14 cellular contexts compared by ENCODE assay signal in the genomic region with DNA sequence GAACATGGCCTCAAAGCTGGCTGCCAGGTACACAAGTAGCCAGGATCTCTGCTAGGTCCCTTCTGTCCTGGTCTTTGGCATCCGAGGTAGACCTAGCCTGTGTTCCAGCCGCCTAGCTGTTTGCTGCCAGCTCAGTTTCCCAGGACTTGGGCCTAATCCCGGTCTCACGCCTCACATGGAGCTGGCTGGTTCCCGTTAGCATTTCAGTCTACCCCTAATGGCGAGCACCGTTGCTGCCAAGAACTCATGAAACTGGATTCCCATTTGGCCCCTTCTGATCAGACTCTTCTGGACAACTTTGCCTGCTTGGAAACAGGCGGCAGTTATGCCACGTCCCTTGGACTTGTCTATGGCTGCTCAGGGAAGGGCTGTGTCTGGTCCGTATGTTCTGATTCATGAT. TPM values are rescaled to one million over a fixed set of nuclear protein-coding genes. Genes with fewer than 3 reads are reported as not detected.
DNase-seq lines count a peak whose midpoint lies in the region; ATAC-seq and TF ChIP-seq lines count a peak whose summit lies in the region.
"Had no signal": no experiment of that assay in that cellular context is flagged by ENCODE, and none has a peak within 500 bp of the region (broad histone marks: within the 10 kb centered on the region; RNA-seq: fewer than 3 reads in every experiment).

No MANE protein-coding gene starts in this region.

- no peaks in the 10 kb centered on the region for H3K4me1 ChIP-seq in osteoblast (ENCODE audit: insufficient read depth, low read length)

- no peak overlapping the region for H3K4me2 ChIP-seq in osteoblast (ENCODE audit: insufficient read depth, low read length)

- H2AFZ ChIP-seq in osteoblast (ENCODE audit: low read length) = no peak overlapping the region

- H3K4me3 ChIP-seq in osteoblast (ENCODE audit: insufficient read depth, low read length) = no peak overlapping the region

- H3K79me2 ChIP-seq in osteoblast (ENCODE audit: insufficient read depth, low read length) = no peaks in the 10 kb centered on the region

- H3K36me3 Mint-ChIP-seq in brain (no peaks in the 10 kb centered on the region), osteocyte (ENCODE audit: unreplicated experiment) (no peaks in the 10 kb centered on the region), glutamatergic neuron (ENCODE audit: unreplicated experiment) (no peaks in the 10 kb centered on the region)

- H3K36me3 ChIP-seq in osteoblast (ENCODE audit: insufficient read depth, low read length) = no peaks in the 10 kb centered on the region

- H3K27ac ChIP-seq in osteoblast (ENCODE audit: low read depth, low read length) = no peak overlapping the region

- H3K27me3 Mint-ChIP-seq in brain (peaks cover 3% of the 10 kb centered on the region), osteocyte (ENCODE audit: unreplicated experiment) (no peaks in the 10 kb centered on the region), glutamatergic neuron (ENCODE audit: unreplicated experiment) (peaks cover 2% of the 10 kb centered on the region)

- H3K9me3 ChIP-seq in osteoblast (ENCODE audit: low read depth, low read length) = no peaks in the 10 kb centered on the region

- TF ChIP-seq CTCF in brain (conservative IDR thresholded peaks at IDR 0.05) (no peak), osteocyte (IDR thresholded peaks at IDR 0.05) (no peak), glutamatergic neuron (IDR thresholded peaks at IDR 0.05; ENCODE audit: partially characterized antibody, unreplicated experiment) (no peak), osteoblast (IDR thresholded peaks at IDR 0.05; ENCODE audit: extremely low read depth, low read depth, low read length) (no peak)

- ATAC-seq in left cardiac atrium = peak; percentile 80 to 95
- ATAC-seq: Panc1 had no signal

- intact Hi-C loops in left cardiac atrium (cut with DNase I) = no loop called here

- H3K27ac Mint-ChIP-seq in brain = peak overlapping the region in 3 of 5 experiments; percentile 33 to 79 (median 78)
- no peak overlapping the region for H3K27ac Mint-ChIP-seq in osteocyte (ENCODE audit: unreplicated experiment)
- H3K27ac Mint-ChIP-seq in glutamatergic neuron (ENCODE audit: unreplicated experiment) = no peak overlapping the region

- H4K20me1 ChIP-seq in osteoblast (ENCODE audit: insufficient read depth, low read length) = no peaks in the 10 kb centered on the region

- peak; percentile 51 for DNase-seq in left cardiac atrium
- peak; percentile 69 for DNase-seq in osteocyte (ENCODE audit: extremely low spot score, unreplicated experiment)
- DNase-seq in germinal center (ENCODE audit: low spot score) = no peak
- no peak for DNase-seq in glutamatergic neuron
- DNase-seq in osteoblast (ENCODE audit: insufficient read length, low spot score, missing footprints) = no peak
- DNase-seq in activated T-cell treated with anti-CD3 and anti-CD28 coated beads for 4 hours = no peak
- DNase-seq: DMS 273 treated with DMSO at 0.1 percent for 48 hours, KG1, NCI-H1092 treated with DMSO at 0.1 percent for 48 hours, NCI-H187, NCI-H510A, SHP77 treated with DMSO at 0.1 percent for 48 hours had no signal

- H3K4me1 Mint-ChIP-seq in brain (peaks cover 51% of the 10 kb centered on the region), osteocyte (ENCODE audit: unreplicated experiment) (peaks cover 26% of the 10 kb centered on the region), glutamatergic neuron (ENCODE audit: low read depth, unreplicated experiment) (peaks cover 5% of the 10 kb centered on the region)

- peaks cover 21% of the 10 kb centered on the region for H3K27me3 ChIP-seq in osteoblast (ENCODE audit: insufficient read depth, low read length)

- H3K4me3 Mint-ChIP-seq in brain (peak overlapping the region in 1 of 5 experiments; percentile 58), osteocyte (ENCODE audit: unreplicated experiment) (no peak overlapping the region), glutamatergic neuron (ENCODE audit: unreplicated experiment) (no peak overlapping the region)

- H3K9me3 Mint-ChIP-seq in brain (no peaks in the 10 kb centered on the region), osteocyte (ENCODE audit: unreplicated experiment) (no peaks in the 10 kb centered on the region), glutamatergic neuron (ENCODE audit: unreplicated experiment) (peaks cover 1% of the 10 kb centered on the region)

RNA-seq across cellular contexts. Expression of a gene that starts 26.2 kb away (rescaled TPM):
- 3.2 TPM for polyA plus RNA-seq in brain (ENCODE audit: insufficient read depth, low read depth, low replicate concordance)
- 1 to 10 TPM; 1.6 to 2.5 TPM for total RNA-seq in left cardiac atrium
- 6.0 and 7.0 TPM in 2 replicates for total RNA-seq in osteocyte
- 2.3 TPM for total RNA-seq in glutamatergic neuron (ENCODE audit: unreplicated experiment)
- 5.1 and 7.4 TPM in 2 replicates for total RNA-seq in osteoblast

Comparison
In these comparisons a context has a peak if more than half of its experiments do, and no peak if none do; other contexts are left out.
1. H3K27ac Mint-ChIP-seq: peak in brain (3 of 5); none in osteocyte (single experiment) and glutamatergic neuron (single experiment).
2. DNase-seq: peak in left cardiac atrium (single experiment) and osteocyte (single experiment); none in germinal center (single experiment), glutamatergic neuron (single experiment), osteoblast (single experiment) and activated T-cell treated with anti-CD3 and anti-CD28 coated beads for 4 hours (single experiment).